In the genomic region with DNA sequence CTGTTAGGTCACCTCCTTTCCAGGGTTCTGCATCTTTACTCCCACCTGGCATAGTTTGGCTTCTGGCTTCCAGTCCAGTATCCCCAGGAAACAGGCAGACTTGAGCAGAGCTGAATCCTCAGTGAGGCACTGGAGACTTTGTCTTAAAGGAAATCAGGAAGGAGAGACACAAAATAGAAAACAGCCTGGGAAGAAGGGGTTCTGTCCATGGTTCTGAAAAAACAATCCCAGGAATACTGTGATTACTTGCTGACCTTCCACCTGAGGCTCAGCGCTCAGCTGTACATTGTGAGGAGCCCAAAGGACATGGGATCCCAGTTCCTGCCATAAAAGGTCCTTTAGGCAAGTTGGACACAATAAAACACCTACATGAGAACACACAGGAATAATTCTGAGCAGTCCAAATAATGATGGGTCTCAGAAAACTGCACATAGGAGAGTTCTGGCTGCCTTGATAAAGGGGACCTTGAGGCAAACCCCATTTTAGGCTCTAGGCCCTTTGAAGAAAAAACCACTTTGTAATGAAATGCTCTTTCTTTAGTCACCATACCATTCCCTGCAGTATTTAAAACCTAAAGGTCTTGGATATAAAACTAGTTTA, we compare ENCODE assay signal across 18 cellular contexts.
DNase-seq lines count a peak whose midpoint lies in the region; ATAC-seq, FAIRE-seq and TF ChIP-seq lines count a peak whose summit lies in the region.
"Had no signal": no experiment of that assay in that cellular context is flagged by ENCODE, and none has a peak within 500 bp of the region (broad histone marks: within the 10 kb centered on the region; RNA-seq: fewer than 3 reads in every experiment).

No MANE protein-coding gene starts in this region.

- in situ Hi-C loops in GM12878 (cut with MboI) = no loop called here

- DNase-seq in AG08396 (ENCODE audit: low spot score) = peak; percentile 33
- peak; percentile 39 for DNase-seq in HTR-8/SVneo (ENCODE audit: insufficient read length, low spot score)
- DNase-seq in GM12878 (ENCODE audit: low read depth, low spot score) = no peak
- peak; percentile 4 for DNase-seq in iris pigment epithelial cell (ENCODE audit: low read depth)
- no peak for DNase-seq in ovary
- no peak for DNase-seq in omental fat pad (ENCODE audit: low spot score)
- no peak for DNase-seq in substantia nigra (lab: John Stamatoyannopoulos, UW)
- DNase-seq: activated naive CD4-positive, alpha-beta T cell treated with anti-CD3 and anti-CD28 coated beads, Interleukin-2, amount 50 U/mL, for 16 hours; GDM1; left ventricle myocardium superior; MM.1S; NCI-H2171 treated with DMSO at 0.1 percent for 48 hours; PC-9; T1000 had no signal

- no peak for TF ChIP-seq EP300 in GM12878 (IDR thresholded peaks at IDR 0.05; ENCODE audit: borderline replicate concordance in 1 of 2, control insufficient read depth in 1 of 2, low read depth in 2 of 2, low read length in 2 of 2)
- TF ChIP-seq EP300 in ovary (IDR thresholded peaks at IDR 0.05) = no peak

- no peak overlapping the region for H2AFZ ChIP-seq in GM12878 (ENCODE audit: control insufficient read depth, low read depth, low read length)
- H2AFZ ChIP-seq: PC-9 had no signal

- H3K4me1 ChIP-seq in GM12878 (ENCODE audit: control insufficient read depth, insufficient read depth, low read length) (no peaks in the 10 kb centered on the region), ovary (ENCODE audit: insufficient read depth) (no peaks in the 10 kb centered on the region)
- H3K4me1 ChIP-seq: gastroesophageal sphincter, vagina had no signal

- no peak overlapping the region for H3K4me3 ChIP-seq in GM12878
- H3K4me3 ChIP-seq in ovary = no peak overlapping the region
- H3K4me3 ChIP-seq: coronary artery, gastroesophageal sphincter, PC-9, vagina had no signal

- TF ChIP-seq POLR2A in GM12878 (IDR thresholded peaks at IDR 0.05; ENCODE audit: low read depth, low read length) = no peak
- no peak for TF ChIP-seq POLR2A in ovary (IDR thresholded peaks at IDR 0.05)

- RAD21 ChIA-PET in GM12878 (lab: Charles Lee; ENCODE audit: unreplicated experiment) = no interaction called here

- TF ChIP-seq CTCF in GM12878 (IDR thresholded peaks at IDR 0.05 in 2 of 3, conservative IDR thresholded peaks at IDR 0.05 in 1 of 3; ENCODE audit: control insufficient read depth in 2 of 3, extremely low read depth in 1 of 3, insufficient read depth in 1 of 3, low read depth in 3 of 3, low read length in 3 of 3) (no peak), ovary (IDR thresholded peaks at IDR 0.05) (no peak), omental fat pad (IDR thresholded peaks at IDR 0.05) (no peak)

- 0% methylated on average over 1 of the region's 1 CpG for WGBS in GM12878 (ENCODE audit: insufficient coverage, insufficient replicate concordance, low lambda C conversion rate, missing lambda C conversion rate)
- WGBS in ovary, 3 donors = 4 to 16% (median 8%) methylated on average over 1 of the region's 1 CpG

- intact Hi-C loops in GM12878 (cut with micrococcal nuclease; ENCODE audit: unreplicated experiment) = no loop called here
- intact Hi-C loops in ovary (cut with DNase I) = no loop called here

- CTCF ChIA-PET in GM12878 (lab: Yijun Ruan, JAX) = no interaction called here

- SMC1A ChIA-PET in GM12878 (lab: Charles Lee; ENCODE audit: uncharacterized antibody, unreplicated experiment) = no interaction called here

- no peak overlapping the region for H3K9ac ChIP-seq in GM12878 (ENCODE audit: control insufficient read depth, insufficient read depth, low read length)

- H3K27me3 ChIP-seq in GM12878 (replicated peaks in 1 of 2; ENCODE audit: control insufficient read depth in 2 of 2, insufficient read depth in 2 of 2, low read length in 1 of 2) (peaks cover 0 to 2% of the 10 kb centered on the region in 2 experiments; a peak in 3 of 4 replicates), ovary (no peaks in the 10 kb centered on the region)
- H3K27me3 ChIP-seq: vagina had no signal

- no peak for ATAC-seq in GM12878
- ATAC-seq in HG02938 (IDR thresholded peaks at IDR 0.05; ENCODE audit: unreplicated experiment) = no peak
- ATAC-seq in omental fat pad (ENCODE audit: low FRiP score) = no peak
- ATAC-seq: gastroesophageal sphincter, left ventricle myocardium superior had no signal

- no peak for TF ChIP-seq RAD21 in GM12878 (IDR thresholded peaks at IDR 0.05; ENCODE audit: insufficient read depth, low read depth, low read length)

- no peak overlapping the region for H3K4me2 ChIP-seq in GM12878 (ENCODE audit: control insufficient read depth, insufficient read depth)
- H3K4me2 ChIP-seq: PC-9 had no signal

- H3K79me2 ChIP-seq in GM12878 (ENCODE audit: control insufficient read depth, insufficient read depth, low read length) = no peaks in the 10 kb centered on the region

- POLR2A ChIA-PET in GM12878 (lab: Charles Lee) = no interaction called here

- no peak overlapping the region for H3K27ac ChIP-seq in GM12878 (ENCODE audit: control insufficient read depth, insufficient read depth)
- H3K27ac ChIP-seq in ovary = no peak overlapping the region
- H3K27ac ChIP-seq in substantia nigra (ENCODE audit: low read depth, low read length, poor library complexity, severe bottlenecking) = no peak overlapping the region
- H3K27ac ChIP-seq: coronary artery, gastroesophageal sphincter, PC-9, vagina had no signal

- H3K36me3 ChIP-seq in GM12878 (ENCODE audit: control insufficient read depth in 2 of 2, insufficient read depth in 2 of 2, low read length in 1 of 2) (no peaks in the 10 kb centered on the region), ovary (no peaks in the 10 kb centered on the region)
- H3K36me3 ChIP-seq: gastroesophageal sphincter, vagina had no signal

- FAIRE-seq in HTR-8/SVneo (lab: Jason Lieb, UNC) (peak; percentile 31), GM12878 (lab: Jason Lieb, UNC) (no peak)

- H4K20me1 ChIP-seq in GM12878 (ENCODE audit: control insufficient read depth, insufficient read depth) = no peaks in the 10 kb centered on the region

- BruUV-seq in GM12878 (replicated peaks; lab: Mats Ljungman, UMichigan) = no TSS peak

- H3K9me3 ChIP-seq in GM12878 (replicated peaks; ENCODE audit: control insufficient read depth, insufficient read depth, low read length) (no peaks in the 10 kb centered on the region), ovary (no peaks in the 10 kb centered on the region)
- H3K9me3 ChIP-seq: gastroesophageal sphincter, vagina had no signal

TF ChIP-seq in GM12878, 131 proteins besides CTCF, POLR2A, EP300 and RAD21:
- TF ChIP-seq IKZF1 (conservative IDR thresholded peaks at IDR 0.05) (no peak), FOS (IDR thresholded peaks at IDR 0.05; ENCODE audit: borderline replicate concordance, extremely low read depth, insufficient read length) (no peak)
- TF ChIP-seq, protein P1, sequence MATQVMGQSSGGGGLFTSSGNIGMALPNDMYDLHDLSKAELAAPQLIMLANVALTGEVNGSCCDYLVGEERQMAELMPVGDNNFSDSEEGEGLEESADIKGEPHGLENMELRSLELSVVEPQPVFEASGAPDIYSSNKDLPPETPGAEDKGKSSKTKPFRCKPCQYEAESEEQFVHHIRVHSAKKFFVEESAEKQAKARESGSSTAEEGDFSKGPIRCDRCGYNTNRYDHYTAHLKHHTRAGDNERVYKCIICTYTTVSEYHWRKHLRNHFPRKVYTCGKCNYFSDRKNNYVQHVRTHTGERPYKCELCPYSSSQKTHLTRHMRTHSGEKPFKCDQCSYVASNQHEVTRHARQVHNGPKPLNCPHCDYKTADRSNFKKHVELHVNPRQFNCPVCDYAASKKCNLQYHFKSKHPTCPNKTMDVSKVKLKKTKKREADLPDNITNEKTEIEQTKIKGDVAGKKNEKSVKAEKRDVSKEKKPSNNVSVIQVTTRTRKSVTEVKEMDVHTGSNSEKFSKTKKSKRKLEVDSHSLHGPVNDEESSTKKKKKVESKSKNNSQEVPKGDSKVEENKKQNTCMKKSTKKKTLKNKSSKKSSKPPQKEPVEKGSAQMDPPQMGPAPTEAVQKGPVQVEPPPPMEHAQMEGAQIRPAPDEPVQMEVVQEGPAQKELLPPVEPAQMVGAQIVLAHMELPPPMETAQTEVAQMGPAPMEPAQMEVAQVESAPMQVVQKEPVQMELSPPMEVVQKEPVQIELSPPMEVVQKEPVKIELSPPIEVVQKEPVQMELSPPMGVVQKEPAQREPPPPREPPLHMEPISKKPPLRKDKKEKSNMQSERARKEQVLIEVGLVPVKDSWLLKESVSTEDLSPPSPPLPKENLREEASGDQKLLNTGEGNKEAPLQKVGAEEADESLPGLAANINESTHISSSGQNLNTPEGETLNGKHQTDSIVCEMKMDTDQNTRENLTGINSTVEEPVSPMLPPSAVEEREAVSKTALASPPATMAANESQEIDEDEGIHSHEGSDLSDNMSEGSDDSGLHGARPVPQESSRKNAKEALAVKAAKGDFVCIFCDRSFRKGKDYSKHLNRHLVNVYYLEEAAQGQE (IDR thresholded peaks at IDR 0.05; ENCODE audit: low read depth, low read length) = peak; percentile 75

Comparison
In these comparisons a context has a peak if more than half of its experiments do, and no peak if none do; other contexts are left out.
1. DNase-seq: peak in AG08396 (single experiment), HTR-8/SVneo (single experiment) and iris pigment epithelial cell (single experiment); none in GM12878 (single experiment), ovary (0 of 5), omental fat pad (single experiment) and substantia nigra (0 of 49).